In genomic region chr3:174532776-174533175, GRCh38 we compare ENCODE assay signal across 2 cellular contexts.
TF ChIP-seq lines count a peak whose summit lies in the region.

No MANE protein-coding gene starts in this region.

TF ChIP-seq in SK-N-SH, 30 proteins besides CTCF, POLR2A, EP300 and RAD21 (continued from another document):
- TF ChIP-seq FOSL2 (IDR thresholded peaks at IDR 0.05; ENCODE audit: borderline replicate concordance, low read depth) (no peak), NRF1 (IDR thresholded peaks at IDR 0.05; ENCODE audit: low read depth, low read length) (no peak), FOXM1 (IDR thresholded peaks at IDR 0.05; ENCODE audit: low read depth) (no peak), ELF1 (IDR thresholded peaks at IDR 0.05) (no peak), GABPA (IDR thresholded peaks at IDR 0.05; ENCODE audit: low read depth) (no peak), CHD2 (IDR thresholded peaks at IDR 0.05; ENCODE audit: low read length, partially characterized antibody) (no peak), USF2 (IDR thresholded peaks at IDR 0.05; ENCODE audit: borderline replicate concordance, low read depth, low read length) (no peak), POLR2AphosphoS5 (IDR thresholded peaks at IDR 0.05; ENCODE audit: low read depth, low read length) (no peak)

TF ChIP-seq in SK-N-SH treated with all-trans-retinoic acid at 6 μM for 48 hours, 23 proteins besides CTCF, POLR2A, EP300 and RAD21 (continued from another document):
- no peak for TF ChIP-seq SNAI2 (CRISPR knock-in tag; IDR thresholded peaks at IDR 0.05)
- TF ChIP-seq ZNF70 (CRISPR knock-in tag; IDR thresholded peaks at IDR 0.05): no peak
- no peak for TF ChIP-seq TCF4 (CRISPR knock-in tag; IDR thresholded peaks at IDR 0.05; ENCODE audit: borderline replicate concordance)
- no peak for TF ChIP-seq ZNF8 (CRISPR knock-in tag; IDR thresholded peaks at IDR 0.05)
TF ChIP-seq in SK-N-SH treated with all-trans-retinoic acid at 6 μM for 48 hours: peak in this region for 0.
